In the genomic region with DNA sequence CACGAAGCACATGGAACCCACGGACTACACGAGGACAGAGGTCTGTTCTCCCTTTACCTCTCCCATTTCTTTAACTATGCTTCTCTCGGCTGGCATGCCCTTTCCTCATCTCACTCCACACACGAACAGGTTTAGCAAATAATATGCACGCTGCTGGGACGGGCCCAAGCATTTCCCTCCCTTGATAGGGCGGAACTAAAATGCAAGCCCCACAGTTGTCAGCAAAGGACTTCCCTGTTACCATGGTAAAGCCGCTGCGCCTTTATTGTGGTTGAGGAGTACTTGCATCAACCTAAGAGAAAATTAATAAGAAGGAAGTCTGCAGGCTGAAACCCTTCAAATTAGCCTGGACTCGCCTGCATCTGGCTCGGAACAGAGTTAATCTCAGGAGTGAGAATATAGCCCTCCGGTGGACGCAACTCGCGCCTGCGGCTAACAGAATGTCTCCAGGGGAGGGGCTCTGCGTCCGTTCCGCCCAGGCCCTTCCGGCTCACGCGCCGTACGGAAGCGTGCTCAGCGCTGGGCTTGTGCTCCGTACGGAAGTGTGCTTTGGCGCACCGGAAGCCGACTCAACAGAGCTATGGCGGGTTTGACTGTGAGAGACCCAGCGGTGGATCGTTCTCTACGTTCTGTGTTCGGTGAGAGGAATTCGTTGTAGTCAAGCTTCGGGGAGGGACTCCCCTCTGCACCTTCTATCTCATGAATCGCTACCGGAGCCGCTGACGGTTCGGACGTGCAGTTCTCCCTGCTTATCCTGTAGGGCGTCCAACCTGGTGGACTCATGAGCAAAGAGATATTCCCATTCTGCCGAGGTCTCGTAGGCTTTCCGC, we compare ENCODE assay signal across 1 cellular context.
TF ChIP-seq lines count a peak whose summit lies in the region.

A gene with protein sequence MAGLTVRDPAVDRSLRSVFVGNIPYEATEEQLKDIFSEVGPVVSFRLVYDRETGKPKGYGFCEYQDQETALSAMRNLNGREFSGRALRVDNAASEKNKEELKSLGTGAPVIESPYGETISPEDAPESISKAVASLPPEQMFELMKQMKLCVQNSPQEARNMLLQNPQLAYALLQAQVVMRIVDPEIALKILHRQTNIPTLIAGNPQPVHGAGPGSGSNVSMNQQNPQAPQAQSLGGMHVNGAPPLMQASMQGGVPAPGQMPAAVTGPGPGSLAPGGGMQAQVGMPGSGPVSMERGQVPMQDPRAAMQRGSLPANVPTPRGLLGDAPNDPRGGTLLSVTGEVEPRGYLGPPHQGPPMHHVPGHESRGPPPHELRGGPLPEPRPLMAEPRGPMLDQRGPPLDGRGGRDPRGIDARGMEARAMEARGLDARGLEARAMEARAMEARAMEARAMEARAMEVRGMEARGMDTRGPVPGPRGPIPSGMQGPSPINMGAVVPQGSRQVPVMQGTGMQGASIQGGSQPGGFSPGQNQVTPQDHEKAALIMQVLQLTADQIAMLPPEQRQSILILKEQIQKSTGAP (plus strand): TSS at position 555 of the 830 bp plus-strand sequence. CDS start 26 bp downstream, at position 581.

TF ChIP-seq in K562, 482 proteins besides CTCF, POLR2A, EP300 and RAD21 (continued from another document and continues in another):
- TF ChIP-seq, protein P1, sequence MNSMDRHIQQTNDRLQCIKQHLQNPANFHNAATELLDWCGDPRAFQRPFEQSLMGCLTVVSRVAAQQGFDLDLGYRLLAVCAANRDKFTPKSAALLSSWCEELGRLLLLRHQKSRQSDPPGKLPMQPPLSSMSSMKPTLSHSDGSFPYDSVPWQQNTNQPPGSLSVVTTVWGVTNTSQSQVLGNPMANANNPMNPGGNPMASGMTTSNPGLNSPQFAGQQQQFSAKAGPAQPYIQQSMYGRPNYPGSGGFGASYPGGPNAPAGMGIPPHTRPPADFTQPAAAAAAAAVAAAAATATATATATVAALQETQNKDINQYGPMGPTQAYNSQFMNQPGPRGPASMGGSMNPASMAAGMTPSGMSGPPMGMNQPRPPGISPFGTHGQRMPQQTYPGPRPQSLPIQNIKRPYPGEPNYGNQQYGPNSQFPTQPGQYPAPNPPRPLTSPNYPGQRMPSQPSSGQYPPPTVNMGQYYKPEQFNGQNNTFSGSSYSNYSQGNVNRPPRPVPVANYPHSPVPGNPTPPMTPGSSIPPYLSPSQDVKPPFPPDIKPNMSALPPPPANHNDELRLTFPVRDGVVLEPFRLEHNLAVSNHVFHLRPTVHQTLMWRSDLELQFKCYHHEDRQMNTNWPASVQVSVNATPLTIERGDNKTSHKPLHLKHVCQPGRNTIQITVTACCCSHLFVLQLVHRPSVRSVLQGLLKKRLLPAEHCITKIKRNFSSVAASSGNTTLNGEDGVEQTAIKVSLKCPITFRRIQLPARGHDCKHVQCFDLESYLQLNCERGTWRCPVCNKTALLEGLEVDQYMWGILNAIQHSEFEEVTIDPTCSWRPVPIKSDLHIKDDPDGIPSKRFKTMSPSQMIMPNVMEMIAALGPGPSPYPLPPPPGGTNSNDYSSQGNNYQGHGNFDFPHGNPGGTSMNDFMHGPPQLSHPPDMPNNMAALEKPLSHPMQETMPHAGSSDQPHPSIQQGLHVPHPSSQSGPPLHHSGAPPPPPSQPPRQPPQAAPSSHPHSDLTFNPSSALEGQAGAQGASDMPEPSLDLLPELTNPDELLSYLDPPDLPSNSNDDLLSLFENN (IDR thresholded peaks at IDR 0.05; ENCODE audit: low read depth in 2 of 2, low read length in 2 of 2): no peak
- TF ChIP-seq, protein P2, sequence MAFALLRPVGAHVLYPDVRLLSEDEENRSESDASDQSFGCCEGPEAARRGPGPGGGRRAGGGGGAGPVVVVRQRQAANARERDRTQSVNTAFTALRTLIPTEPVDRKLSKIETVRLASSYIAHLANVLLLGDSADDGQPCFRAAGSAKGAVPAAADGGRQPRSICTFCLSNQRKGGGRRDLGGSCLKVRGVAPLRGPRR (CRISPR knock-in tag; IDR thresholded peaks at IDR 0.05): no peak
- TF ChIP-seq, protein P3, sequence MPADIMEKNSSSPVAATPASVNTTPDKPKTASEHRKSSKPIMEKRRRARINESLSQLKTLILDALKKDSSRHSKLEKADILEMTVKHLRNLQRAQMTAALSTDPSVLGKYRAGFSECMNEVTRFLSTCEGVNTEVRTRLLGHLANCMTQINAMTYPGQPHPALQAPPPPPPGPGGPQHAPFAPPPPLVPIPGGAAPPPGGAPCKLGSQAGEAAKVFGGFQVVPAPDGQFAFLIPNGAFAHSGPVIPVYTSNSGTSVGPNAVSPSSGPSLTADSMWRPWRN (IDR thresholded peaks at IDR 0.05; ENCODE audit: low read depth): no peak
- TF ChIP-seq U2AF1 (optimal IDR thresholded peaks at IDR 0.05; ENCODE audit: low read depth, low read length) (no peak), ETV5 (CRISPR knock-in tag; IDR thresholded peaks at IDR 0.05; ENCODE audit: low read depth) (peak; percentile 94), SIN3B (IDR thresholded peaks at IDR 0.05; ENCODE audit: low read depth) (peak; percentile 95), CBX3 (IDR thresholded peaks at IDR 0.05; ENCODE audit: borderline replicate concordance in 1 of 2, low read length in 2 of 2) (0 out of 3 replicates have a peak, but pooled peaks of 1 of the 2 experiments have one; percentile 21), KDM4B (IDR thresholded peaks at IDR 0.05; ENCODE audit: borderline replicate concordance in 2 of 2, low read depth in 1 of 2) (peak in 1 of 2 experiments; percentile 91; a peak in 2 of 4 replicates), POLR3A (IDR thresholded peaks at IDR 0.05; ENCODE audit: borderline replicate concordance, extremely low read depth, insufficient read depth, insufficient read length) (no peak), TAF7 (tag; IDR thresholded peaks at IDR 0.05) (peak; percentile 71; the same call in 1 of the 2 replicates), PHTF2 (CRISPR knock-in tag; IDR thresholded peaks at IDR 0.05) (no peak), HNRNPH1 (optimal IDR thresholded peaks at IDR 0.05; ENCODE audit: low read depth, low read length) (no peak), PHF8 (IDR thresholded peaks at IDR 0.05; ENCODE audit: borderline replicate concordance, low read length) (peak; percentile 77), EZH2 (IDR thresholded peaks at IDR 0.05; ENCODE audit: borderline replicate concordance, low read depth, low read length) (no peak), CXXC5 (CRISPR knock-in tag; IDR thresholded peaks at IDR 0.05) (peak; percentile 76), NBN (IDR thresholded peaks at IDR 0.05; ENCODE audit: low read depth) (no peak), ZFPM2 (CRISPR knock-in tag; IDR thresholded peaks at IDR 0.05) (no peak), ZNF644 (tag; IDR thresholded peaks at IDR 0.05; ENCODE audit: low read depth) (no peak), PTRF (tag; IDR thresholded peaks at IDR 0.05) (no peak), BRD4 (IDR thresholded peaks at IDR 0.05) (no peak), POLR2H (tag; IDR thresholded peaks at IDR 0.05; ENCODE audit: low read depth) (0 out of 2 replicates have a peak, but pooled peaks have one; percentile 30), DIDO1 (tag; IDR thresholded peaks at IDR 0.05; ENCODE audit: low read depth) (peak; percentile 68; the same call in 1 of the 2 replicates), CHD2 (IDR thresholded peaks at IDR 0.05; ENCODE audit: low read depth, low read length) (no peak), FOXM1 (IDR thresholded peaks at IDR 0.05; ENCODE audit: low read depth) (no peak), FOXM1 (CRISPR knock-in tag; IDR thresholded peaks at IDR 0.05; ENCODE audit: low read depth) (no peak), CREBBP (IDR thresholded peaks at IDR 0.05; ENCODE audit: low read depth, low read length) (no peak), SPI1 (IDR thresholded peaks at IDR 0.05; ENCODE audit: borderline replicate concordance, low read depth, low read length) (peak; percentile 50; the same call in 1 of the 2 replicates), ZNF696 (CRISPR knock-in tag; conservative IDR thresholded peaks at IDR 0.05) (no peak), BRCA1 (IDR thresholded peaks at IDR 0.05) (no peak), BRCA1 (CRISPR knock-in tag; IDR thresholded peaks at IDR 0.05) (no peak), SAFB2 (IDR thresholded peaks at IDR 0.05; ENCODE audit: borderline replicate concordance, low read depth, low read length, severe bottlenecking) (no peak), MED1 (CRISPR knock-in tag; IDR thresholded peaks at IDR 0.05; ENCODE audit: borderline replicate concordance) (no peak), SMAD3 (CRISPR knock-in tag; conservative IDR thresholded peaks at IDR 0.05) (no peak), BCOR (IDR thresholded peaks at IDR 0.05) (no peak), TCF3 (CRISPR knock-in tag; IDR thresholded peaks at IDR 0.05) (no peak), RFX1 (IDR thresholded peaks at IDR 0.05) (peak; percentile 90), PYGO2 (tag; IDR thresholded peaks at IDR 0.05) (no peak), DACH1 (IDR thresholded peaks at IDR 0.05; ENCODE audit: partially characterized antibody) (no peak), RBM34 (IDR thresholded peaks at IDR 0.05; ENCODE audit: borderline replicate concordance, insufficient read depth, low read length) (no peak), ZNF717 (CRISPR knock-in tag; IDR thresholded peaks at IDR 0.05) (no peak), POLR2G (IDR thresholded peaks at IDR 0.05; ENCODE audit: low read depth, low read length) (peak; percentile 81), ZNF780A (CRISPR knock-in tag; IDR thresholded peaks at IDR 0.05) (no peak), TAF9B (IDR thresholded peaks at IDR 0.05; ENCODE audit: partially characterized antibody) (peak; percentile 70), BHLHE40 (IDR thresholded peaks at IDR 0.05; ENCODE audit: low read length) (peak; percentile 83), ZNF217 (CRISPR knock-in tag; IDR thresholded peaks at IDR 0.05) (no peak)
- TF ChIP-seq, protein P4, sequence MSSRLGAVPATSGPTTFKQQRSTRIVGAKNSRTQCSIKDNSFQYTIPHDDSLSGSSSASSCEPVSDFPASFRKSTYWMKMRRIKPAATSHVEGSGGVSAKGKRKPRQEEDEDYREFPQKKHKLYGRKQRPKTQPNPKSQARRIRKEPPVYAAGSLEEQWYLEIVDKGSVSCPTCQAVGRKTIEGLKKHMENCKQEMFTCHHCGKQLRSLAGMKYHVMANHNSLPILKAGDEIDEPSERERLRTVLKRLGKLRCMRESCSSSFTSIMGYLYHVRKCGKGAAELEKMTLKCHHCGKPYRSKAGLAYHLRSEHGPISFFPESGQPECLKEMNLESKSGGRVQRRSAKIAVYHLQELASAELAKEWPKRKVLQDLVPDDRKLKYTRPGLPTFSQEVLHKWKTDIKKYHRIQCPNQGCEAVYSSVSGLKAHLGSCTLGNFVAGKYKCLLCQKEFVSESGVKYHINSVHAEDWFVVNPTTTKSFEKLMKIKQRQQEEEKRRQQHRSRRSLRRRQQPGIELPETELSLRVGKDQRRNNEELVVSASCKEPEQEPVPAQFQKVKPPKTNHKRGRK (tag; IDR thresholded peaks at IDR 0.05): no peak
- TF ChIP-seq, protein P5, sequence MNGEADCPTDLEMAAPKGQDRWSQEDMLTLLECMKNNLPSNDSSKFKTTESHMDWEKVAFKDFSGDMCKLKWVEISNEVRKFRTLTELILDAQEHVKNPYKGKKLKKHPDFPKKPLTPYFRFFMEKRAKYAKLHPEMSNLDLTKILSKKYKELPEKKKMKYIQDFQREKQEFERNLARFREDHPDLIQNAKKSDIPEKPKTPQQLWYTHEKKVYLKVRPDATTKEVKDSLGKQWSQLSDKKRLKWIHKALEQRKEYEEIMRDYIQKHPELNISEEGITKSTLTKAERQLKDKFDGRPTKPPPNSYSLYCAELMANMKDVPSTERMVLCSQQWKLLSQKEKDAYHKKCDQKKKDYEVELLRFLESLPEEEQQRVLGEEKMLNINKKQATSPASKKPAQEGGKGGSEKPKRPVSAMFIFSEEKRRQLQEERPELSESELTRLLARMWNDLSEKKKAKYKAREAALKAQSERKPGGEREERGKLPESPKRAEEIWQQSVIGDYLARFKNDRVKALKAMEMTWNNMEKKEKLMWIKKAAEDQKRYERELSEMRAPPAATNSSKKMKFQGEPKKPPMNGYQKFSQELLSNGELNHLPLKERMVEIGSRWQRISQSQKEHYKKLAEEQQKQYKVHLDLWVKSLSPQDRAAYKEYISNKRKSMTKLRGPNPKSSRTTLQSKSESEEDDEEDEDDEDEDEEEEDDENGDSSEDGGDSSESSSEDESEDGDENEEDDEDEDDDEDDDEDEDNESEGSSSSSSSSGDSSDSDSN (IDR thresholded peaks at IDR 0.05; ENCODE audit: borderline replicate concordance in 1 of 2, low read depth in 2 of 2, low read length in 2 of 2): 0 out of 4 replicates have a peak, but pooled peaks of 1 of the 2 experiments have one; percentile 22
- TF ChIP-seq, protein P6, sequence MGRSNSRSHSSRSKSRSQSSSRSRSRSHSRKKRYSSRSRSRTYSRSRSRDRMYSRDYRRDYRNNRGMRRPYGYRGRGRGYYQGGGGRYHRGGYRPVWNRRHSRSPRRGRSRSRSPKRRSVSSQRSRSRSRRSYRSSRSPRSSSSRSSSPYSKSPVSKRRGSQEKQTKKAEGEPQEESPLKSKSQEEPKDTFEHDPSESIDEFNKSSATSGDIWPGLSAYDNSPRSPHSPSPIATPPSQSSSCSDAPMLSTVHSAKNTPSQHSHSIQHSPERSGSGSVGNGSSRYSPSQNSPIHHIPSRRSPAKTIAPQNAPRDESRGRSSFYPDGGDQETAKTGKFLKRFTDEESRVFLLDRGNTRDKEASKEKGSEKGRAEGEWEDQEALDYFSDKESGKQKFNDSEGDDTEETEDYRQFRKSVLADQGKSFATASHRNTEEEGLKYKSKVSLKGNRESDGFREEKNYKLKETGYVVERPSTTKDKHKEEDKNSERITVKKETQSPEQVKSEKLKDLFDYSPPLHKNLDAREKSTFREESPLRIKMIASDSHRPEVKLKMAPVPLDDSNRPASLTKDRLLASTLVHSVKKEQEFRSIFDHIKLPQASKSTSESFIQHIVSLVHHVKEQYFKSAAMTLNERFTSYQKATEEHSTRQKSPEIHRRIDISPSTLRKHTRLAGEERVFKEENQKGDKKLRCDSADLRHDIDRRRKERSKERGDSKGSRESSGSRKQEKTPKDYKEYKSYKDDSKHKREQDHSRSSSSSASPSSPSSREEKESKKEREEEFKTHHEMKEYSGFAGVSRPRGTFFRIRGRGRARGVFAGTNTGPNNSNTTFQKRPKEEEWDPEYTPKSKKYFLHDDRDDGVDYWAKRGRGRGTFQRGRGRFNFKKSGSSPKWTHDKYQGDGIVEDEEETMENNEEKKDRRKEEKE (IDR thresholded peaks at IDR 0.05; ENCODE audit: borderline replicate concordance in 1 of 2, control insufficient read depth in 1 of 2, low read depth in 2 of 2, low read length in 1 of 2): 0 out of 4 replicates have a peak, but pooled peaks of 1 of the 2 experiments have one; percentile 38
- TF ChIP-seq, protein P7, sequence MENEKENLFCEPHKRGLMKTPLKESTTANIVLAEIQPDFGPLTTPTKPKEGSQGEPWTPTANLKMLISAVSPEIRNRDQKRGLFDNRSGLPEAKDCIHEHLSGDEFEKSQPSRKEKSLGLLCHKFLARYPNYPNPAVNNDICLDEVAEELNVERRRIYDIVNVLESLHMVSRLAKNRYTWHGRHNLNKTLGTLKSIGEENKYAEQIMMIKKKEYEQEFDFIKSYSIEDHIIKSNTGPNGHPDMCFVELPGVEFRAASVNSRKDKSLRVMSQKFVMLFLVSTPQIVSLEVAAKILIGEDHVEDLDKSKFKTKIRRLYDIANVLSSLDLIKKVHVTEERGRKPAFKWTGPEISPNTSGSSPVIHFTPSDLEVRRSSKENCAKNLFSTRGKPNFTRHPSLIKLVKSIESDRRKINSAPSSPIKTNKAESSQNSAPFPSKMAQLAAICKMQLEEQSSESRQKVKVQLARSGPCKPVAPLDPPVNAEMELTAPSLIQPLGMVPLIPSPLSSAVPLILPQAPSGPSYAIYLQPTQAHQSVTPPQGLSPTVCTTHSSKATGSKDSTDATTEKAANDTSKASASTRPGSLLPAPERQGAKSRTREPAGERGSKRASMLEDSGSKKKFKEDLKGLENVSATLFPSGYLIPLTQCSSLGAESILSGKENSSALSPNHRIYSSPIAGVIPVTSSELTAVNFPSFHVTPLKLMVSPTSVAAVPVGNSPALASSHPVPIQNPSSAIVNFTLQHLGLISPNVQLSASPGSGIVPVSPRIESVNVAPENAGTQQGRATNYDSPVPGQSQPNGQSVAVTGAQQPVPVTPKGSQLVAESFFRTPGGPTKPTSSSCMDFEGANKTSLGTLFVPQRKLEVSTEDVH (IDR thresholded peaks at IDR 0.05; ENCODE audit: low read depth, partially characterized antibody): peak; percentile 73
